ENCODE assay signal across 33 cellular contexts in genomic region chr1:28773105-28773504, GRCh38. TPM values are rescaled to one million over a fixed set of nuclear protein-coding genes. Genes with fewer than 3 reads are reported as not detected.
"Had no signal": no experiment of that assay in that cellular context is flagged by ENCODE, and none has a peak within 500 bp of the region (broad histone marks: within the 10 kb centered on the region; RNA-seq: fewer than 3 reads in every experiment).

No MANE protein-coding gene starts in this region.

- H3K9me3 ChIP-seq: colonic mucosa, esophagus squamous epithelium, heart right ventricle, left lung, prostate gland, right atrium auricular region, testis, tibial artery had no signal

- H3K79me2 ChIP-seq: parathyroid adenoma had no signal

- H3K4me3 ChIP-seq: colonic mucosa, esophagus squamous epithelium, heart right ventricle, left lung, prostate gland, right atrium auricular region, testis, tibial artery had no signal

- H3K36me3 ChIP-seq: colonic mucosa, prostate gland had no signal

- H2AFZ ChIP-seq: parathyroid adenoma had no signal

- H3K27ac ChIP-seq: colonic mucosa, esophagus squamous epithelium, heart right ventricle, left lung, parathyroid adenoma, prostate gland, right atrium auricular region, testis, tibial artery had no signal

- H3K9me3 Mint-ChIP-seq: dendritic cell treated with granulocyte-macrophage colony-stimulating factor and Interleukin-4, amounts not matched to agents 40 ng/mL and 50 ng/mL, for 4 days; naive thymus-derived CD4-positive, alpha-beta T cell; neural crest cell; stimulated activated effector memory CD8-positive, alpha-beta T cell treated with anti-CD3 and anti-CD28 coated beads, Interleukin-12 subunit alpha, Interleukin-12 subunit beta, amount 100 ng/mL, for 72 hours; type B pancreatic cell had no signal

- H3K4me1 Mint-ChIP-seq: neural crest cell; stimulated activated effector memory CD8-positive, alpha-beta T cell treated with anti-CD3 and anti-CD28 coated beads, Interleukin-12 subunit alpha, Interleukin-12 subunit beta, amount 100 ng/mL, for 72 hours had no signal

- ATAC-seq: heart right ventricle; left cardiac atrium; left lung; naive thymus-derived CD4-positive, alpha-beta T cell; sciatic nerve; stimulated activated effector memory CD8-positive, alpha-beta T cell treated with anti-CD3 and anti-CD28 coated beads, Interleukin-12 subunit alpha, Interleukin-12 subunit beta, amount 100 ng/mL, for 72 hours; stimulated activated naive CD8-positive, alpha-beta T cell treated with anti-CD3 and anti-CD28 coated beads, Interleukin-15, Interleukin-2, amounts not matched to agents 100 U/mL and 50 U/mL, for 24 hours had no signal

- H3K27ac Mint-ChIP-seq: dendritic cell treated with granulocyte-macrophage colony-stimulating factor and Interleukin-4, amounts not matched to agents 40 ng/mL and 50 ng/mL, for 4 days; stimulated activated effector memory CD8-positive, alpha-beta T cell treated with anti-CD3 and anti-CD28 coated beads, Interleukin-12 subunit alpha, Interleukin-12 subunit beta, amount 100 ng/mL, for 72 hours; type B pancreatic cell had no signal

- H3K27me3 Mint-ChIP-seq: dendritic cell treated with granulocyte-macrophage colony-stimulating factor and Interleukin-4, amounts not matched to agents 40 ng/mL and 50 ng/mL, for 4 days; naive thymus-derived CD4-positive, alpha-beta T cell; type B pancreatic cell had no signal

- H3K9ac ChIP-seq: parathyroid adenoma had no signal

- H3K27me3 ChIP-seq: colonic mucosa, esophagus squamous epithelium, heart right ventricle, left lung, right atrium auricular region, testis, tibial artery had no signal

- H3K4me3 Mint-ChIP-seq: dendritic cell treated with granulocyte-macrophage colony-stimulating factor and Interleukin-4, amounts not matched to agents 40 ng/mL and 50 ng/mL, for 4 days; naive thymus-derived CD4-positive, alpha-beta T cell; neural crest cell; stimulated activated effector memory CD8-positive, alpha-beta T cell treated with anti-CD3 and anti-CD28 coated beads, Interleukin-12 subunit alpha, Interleukin-12 subunit beta, amount 100 ng/mL, for 72 hours; type B pancreatic cell had no signal

- H3K4me1 ChIP-seq: colonic mucosa had no signal

- DNase-seq: colonic mucosa; effector CD8-positive, alpha-beta T cell; esophagus squamous epithelium; foreskin melanocyte; glutamatergic neuron; heart right ventricle; hippocampal formation; left cardiac atrium; left lung; mesenchymal stem cell; midbrain; naive thymus-derived CD4-positive, alpha-beta T cell; stimulated activated CD4-positive, alpha-beta T cell treated with anti-CD3 and anti-CD28 coated beads, Interleukin-2, amount 100 ng/mL, for 24 hours; stimulated activated CD4-positive, alpha-beta T cell treated with anti-CD3 and anti-CD28 coated beads, Interleukin-4, amount 100 ng/mL, for 24 hours; stimulated activated naive CD8-positive, alpha-beta T cell treated with anti-CD3 and anti-CD28 coated beads, Interleukin-15, Interleukin-2, amounts not matched to agents 100 U/mL and 50 U/mL, for 24 hours; substantia nigra; testis; tibial artery had no signal

RNA-seq across cellular contexts. Expression of gene OPRD1, which starts 38.9 kb away (rescaled TPM):
- total RNA-seq: endothelial cell of umbilical vein; epithelial cell of proximal tubule; esophagus squamous epithelium; left cardiac atrium; left lung; lower leg skin; lung microvascular endothelial cell; mucosa of gallbladder; naive thymus-derived CD4-positive, alpha-beta T cell; osteoblast; right atrium auricular region; sciatic nerve had no signal
- polyA plus RNA-seq: endothelial cell of umbilical vein; heart right ventricle; naive thymus-derived CD4-positive, alpha-beta T cell; urinary bladder had no signal
